ENCODE assay signal across 8 cellular contexts in genomic region chr17:41647940-41648410, GRCh38. TPM values are rescaled to one million over a fixed set of nuclear protein-coding genes. Genes with fewer than 3 reads are reported as not detected.
DNase-seq lines count a peak whose midpoint lies in the region; ATAC-seq, FAIRE-seq and TF ChIP-seq lines count a peak whose summit lies in the region.

No MANE protein-coding gene starts in this region.

- intact Hi-C loops in activated B cell treated with CpG ODN at 0.5 μM for 24 hours (cut with micrococcal nuclease) = loop anchor here (1.0 to 5.0 kb wide), 13 partner anchors 14 to 1291 kb away; partner anchors contain the start of genes EIF1 and IGFBP4

- H3K27me3 Mint-ChIP-seq in activated B cell treated with CpG ODN at 0.5 μM for 24 hours = no peaks in the 10 kb centered on the region

- TF ChIP-seq CTCF in AG09319 (IDR thresholded peaks at IDR 0.05; ENCODE audit: low read depth, low read length) (peak; percentile 95), activated B cell treated with CpG ODN at 0.5 μM for 24 hours (IDR thresholded peaks at IDR 0.05) (peak; percentile 12), bronchial epithelial cell (IDR thresholded peaks at IDR 0.05; ENCODE audit: insufficient read depth, low read length, severe bottlenecking) (peak; percentile 96), smooth muscle cell (IDR thresholded peaks at IDR 0.05; ENCODE audit: borderline replicate concordance, insufficient read depth, poor library complexity, severe bottlenecking) (peak; percentile 98)

- no peaks in the 10 kb centered on the region for H3K36me3 ChIP-seq in bronchial epithelial cell (ENCODE audit: control insufficient read depth, insufficient read depth, low read length)
- no peaks in the 10 kb centered on the region for H3K36me3 ChIP-seq in smooth muscle cell (ENCODE audit: low read depth)

- H3K4me3 Mint-ChIP-seq in activated B cell treated with CpG ODN at 0.5 μM for 24 hours = peak overlapping the region; percentile 79

- no peaks in the 10 kb centered on the region for H3K27me3 ChIP-seq in bronchial epithelial cell (ENCODE audit: control insufficient read depth, insufficient read depth, low read length)
- no peaks in the 10 kb centered on the region for H3K27me3 ChIP-seq in smooth muscle cell (ENCODE audit: low read depth)

- no peaks in the 10 kb centered on the region for H3K4me1 ChIP-seq in smooth muscle cell (ENCODE audit: low read depth)

- CTCF ChIA-PET in activated B cell treated with CpG ODN at 0.5 μM for 24 hours (lab: Charles Lee) = interaction anchor here (0.6 to 5.3 kb wide), 20 partner anchors 10 to 1408 kb away, joined by 3 to 150 read pairs (median 5); partner anchors contain the start of genes EIF1 and TOP2A

- no peak for FAIRE-seq in bronchial epithelial cell (lab: Jason Lieb, UNC)

- ATAC-seq in GM19467 (IDR thresholded peaks at IDR 0.05; ENCODE audit: unreplicated experiment) (peak; percentile 57), activated B cell treated with CpG ODN at 0.5 μM for 24 hours (ENCODE audit: low read depth) (peak; percentile 68), GM18868 (IDR thresholded peaks at IDR 0.05; ENCODE audit: unreplicated experiment) (no peak)

- no peaks in the 10 kb centered on the region for H3F3A ChIP-seq in smooth muscle cell (ENCODE audit: low read depth)

- POLR2A ChIA-PET in activated B cell treated with CpG ODN at 0.5 μM for 24 hours (lab: Charles Lee) = interaction anchor here (0.6 to 2.5 kb wide), 7 partner anchors 9 to 1097 kb away, joined by 3 to 34 read pairs (median 8); partner anchors contain the start of gene EIF1

- 5% methylated on average over 21 of the region's 22 CpGs for WGBS in smooth muscle cell (ENCODE audit: low lambda C conversion rate)

- H3K27ac ChIP-seq in smooth muscle cell (ENCODE audit: low read depth) = no peak overlapping the region

- H3K9me3 Mint-ChIP-seq in activated B cell treated with CpG ODN at 0.5 μM for 24 hours = no peaks in the 10 kb centered on the region

- no peaks in the 10 kb centered on the region for H3K79me2 ChIP-seq in smooth muscle cell (ENCODE audit: low read depth)

- no peaks in the 10 kb centered on the region for H3K9me3 ChIP-seq in smooth muscle cell (replicated peaks; ENCODE audit: low read depth)

- peak overlapping the region; percentile 86 for H3K4me2 ChIP-seq in smooth muscle cell

- no peak overlapping the region for H3K9ac ChIP-seq in smooth muscle cell (ENCODE audit: low read depth)

- H2AFZ ChIP-seq in smooth muscle cell (ENCODE audit: low read depth) = peak overlapping the region; percentile 81

- peak overlapping the region; percentile 47 for H3K27ac Mint-ChIP-seq in activated B cell treated with CpG ODN at 0.5 μM for 24 hours

- H3K4me1 Mint-ChIP-seq in activated B cell treated with CpG ODN at 0.5 μM for 24 hours = peaks cover 10% of the 10 kb centered on the region

- H3K4me3 ChIP-seq in bronchial epithelial cell (ENCODE audit: low read depth, low read length) = no peak overlapping the region
- H3K4me3 ChIP-seq in smooth muscle cell = peak overlapping the region; percentile 39

- no peaks in the 10 kb centered on the region for H4K20me1 ChIP-seq in smooth muscle cell (ENCODE audit: low read depth)

- no peaks in the 10 kb centered on the region for H3K36me3 Mint-ChIP-seq in activated B cell treated with CpG ODN at 0.5 μM for 24 hours (ENCODE audit: low read depth)

- no peak for DNase-seq in AG09319 (ENCODE audit: extremely low read depth, low read depth)
- peak; percentile 80 for DNase-seq in NCI-H2171 treated with DMSO at 0.1 percent for 48 hours (lab: John Stamatoyannopoulos, UW)
- DNase-seq in activated B cell treated with CpG ODN at 0.5 μM for 24 hours = peak; percentile 86
- no peak for DNase-seq in bronchial epithelial cell (ENCODE audit: low read depth)
- peak; percentile 95 for DNase-seq in iPS-NIHi7 (ENCODE audit: extremely low spot score)
- DNase-seq in smooth muscle cell (lab: John Stamatoyannopoulos, UW; ENCODE audit: unreplicated experiment) = peak; percentile 77

RNA-seq across cellular contexts. Expression of gene KRT17, which starts 23.6 kb away (rescaled TPM):
- total RNA-seq in activated B cell treated with CpG ODN at 0.5 μM for 24 hours (not detected in 2 replicates), bronchial epithelial cell (25,286 and 30,463 TPM in 2 replicates), smooth muscle cell (1,301 and 1,591 TPM in 2 replicates)
- 869 and 2,544 TPM in 2 replicates for polyA plus RNA-seq in smooth muscle cell

RNA-seq across cellular contexts. Expression of gene KRT16, which starts 35.4 kb away (rescaled TPM):
- total RNA-seq in activated B cell treated with CpG ODN at 0.5 μM for 24 hours = not detected in 2 replicates
- 1,390 and 10,131 TPM in 2 replicates for total RNA-seq in bronchial epithelial cell
- 404 and 521 TPM in 2 replicates for total RNA-seq in smooth muscle cell
- 304 and 399 TPM in 2 replicates for polyA plus RNA-seq in smooth muscle cell

RNA-seq across cellular contexts. Expression of gene EIF1, which starts 40.7 kb away (rescaled TPM):
- total RNA-seq in activated B cell treated with CpG ODN at 0.5 μM for 24 hours (843 and 900 TPM in 2 replicates), bronchial epithelial cell (191 and 204 TPM in 2 replicates), smooth muscle cell (300 and 360 TPM in 2 replicates)
- 1,301 and 1,372 TPM in 2 replicates for polyA plus RNA-seq in smooth muscle cell

Comparison
In these comparisons a context has a peak if more than half of its experiments do, and no peak if none do; other contexts are left out.
1. DNase-seq: peak in NCI-H2171 treated with DMSO at 0.1 percent for 48 hours (single experiment), activated B cell treated with CpG ODN at 0.5 μM for 24 hours (single experiment), iPS-NIHi7 (single experiment) and smooth muscle cell (single experiment); none in AG09319 (single experiment) and bronchial epithelial cell (single experiment).
2. CTCF ChIP-seq: peak in every context shown above with its lines; median percentile 98 in smooth muscle cell; 96 in bronchial epithelial cell; 95 in AG09319; 12 in activated B cell treated with CpG ODN at 0.5 μM for 24 hours.
3. RNA of gene KRT17, which starts 23.6 kb away (total RNA-seq): 25,286 to 30,463 TPM in bronchial epithelial cell and 1,301 to 1,591 TPM in smooth muscle cell; not detected in activated B cell treated with CpG ODN at 0.5 μM for 24 hours; every median in the first group is over 1,000 times any median in the second.
4. RNA of gene KRT16, which starts 35.4 kb away (total RNA-seq): 1,390 to 10,131 TPM in bronchial epithelial cell and 404 to 521 TPM in smooth muscle cell; not detected in activated B cell treated with CpG ODN at 0.5 μM for 24 hours; every median in the first group is over 100 times any median in the second.